Comparison of ENCODE assay signal across 20 cellular contexts in the genomic region with DNA sequence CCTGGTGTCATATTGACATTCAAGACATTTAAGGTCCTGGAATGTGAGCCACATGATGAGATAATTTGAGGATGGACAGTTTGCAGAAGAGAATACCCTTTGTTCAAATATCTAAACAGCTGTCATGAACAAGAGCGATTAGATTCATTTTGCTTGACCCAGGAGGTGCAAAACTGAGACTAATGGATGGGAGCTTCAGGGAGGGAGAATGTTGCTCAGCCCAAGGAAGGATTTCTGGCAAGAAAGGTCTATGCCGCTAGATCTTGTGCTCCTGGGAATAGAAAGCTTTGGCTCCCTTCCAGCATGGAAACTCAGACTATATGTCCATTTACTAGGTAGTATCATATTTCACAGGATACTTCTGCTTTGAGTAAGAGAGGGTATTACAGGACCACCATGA. TPM values are rescaled to one million over a fixed set of nuclear protein-coding genes. Genes with fewer than 3 reads are reported as not detected.
"Had no signal": no experiment of that assay in that cellular context is flagged by ENCODE, and none has a peak within 500 bp of the region (broad histone marks: within the 10 kb centered on the region; RNA-seq: fewer than 3 reads in every experiment).

No MANE protein-coding gene starts in this region.

- H3K9me3 ChIP-seq: left ventricle myocardium inferior, ovary, prostate gland, spleen, tibial nerve, uterus had no signal

- H3K4me3 ChIP-seq: hepatocyte, left ventricle myocardium inferior, lung, ovary, prostate gland, spleen, tibial nerve, uterus had no signal

- H3K27me3 ChIP-seq: hepatocyte, ovary, spleen, tibial nerve, uterus had no signal

- DNase-seq: islet precursor cell; left ventricle myocardium inferior; mesendoderm; naive B cell; natural killer cell; nephron progenitor cell; ovary; retina; right cardiac atrium; small intestine; spleen; stimulated activated CD4-positive, alpha-beta T cell treated with anti-CD3 and anti-CD28 coated beads, Interleukin-4, amount 100 ng/mL, for 24 hours; stimulated activated naive CD4-positive, alpha-beta T cell; stimulated activated naive CD8-positive, alpha-beta T cell treated with anti-CD3 and anti-CD28 coated beads, Interleukin-15, amount 100 ng/mL, for 72 hours; substantia nigra; uterus had no signal

- H3K4me1 ChIP-seq: left ventricle myocardium inferior, prostate gland, spleen, tibial nerve, uterus had no signal

- H3K36me3 ChIP-seq: left ventricle myocardium inferior, ovary, prostate gland, spleen, tibial nerve, uterus had no signal

- H3K27ac ChIP-seq: hepatocyte, left ventricle myocardium inferior, ovary, prostate gland, spleen, tibial nerve, uterus had no signal

- H2AFZ ChIP-seq: hepatocyte had no signal

- H3K79me2 ChIP-seq: hepatocyte had no signal

- H3K4me2 ChIP-seq: hepatocyte had no signal

RNA-seq across cellular contexts. Expression of gene CDH11, which starts 14.8 kb away (rescaled TPM):
- total RNA-seq: natural killer cell had no signal
